Comparison of ENCODE assay signal across 7 cellular contexts in genomic region chr2:203388153-203388552, GRCh38. TPM values are rescaled to one million over a fixed set of nuclear protein-coding genes. Genes with fewer than 3 reads are reported as not detected.
DNase-seq lines count a peak whose midpoint lies in the region; ATAC-seq and TF ChIP-seq lines count a peak whose summit lies in the region.
"Not testable (repeated sequence)": the region's sequence is repeated elsewhere in the genome, so short reads cannot be mapped to it uniquely, and the experiment has no call there.

No MANE protein-coding gene starts in this region.

- H3K4me3 Mint-ChIP-seq in MCF 10A (ENCODE audit: unreplicated experiment): not testable (repeated sequence)

- not testable (repeated sequence) for H3K18ac ChIP-seq in IMR-90 (ENCODE audit: low read depth, low read length)

- H3K4ac ChIP-seq in IMR-90 (ENCODE audit: low read depth, low read length): not testable (repeated sequence)

- not testable (repeated sequence) for H4K91ac ChIP-seq in IMR-90 (ENCODE audit: insufficient read depth, low read depth, low read length)

- CTCF ChIA-PET in IMR-90 (lab: Yijun Ruan, JAX): interaction anchor here (1.1 kb wide), 1 partner anchor 10 kb away, joined by 3 read pairs; no protein-coding TSS in a partner anchor
- CTCF ChIA-PET in PC-3 (lab: Charles Lee); MCF 10A (lab: Yijun Ruan, JAX): not testable (repeated sequence)

- not testable (repeated sequence) for H3K27me3 Mint-ChIP-seq in MCF 10A (ENCODE audit: insufficient read depth, unreplicated experiment)

- not testable (repeated sequence) for H3K36me3 ChIP-seq in IMR-90 (ENCODE audit: control insufficient read depth, insufficient read depth, low read length); PC-3 (ENCODE audit: low read depth, low read length)
- H3K36me3 ChIP-seq in MG63: peaks cover 28% of the 10 kb centered on the region

- not testable (repeated sequence) for H4K8ac ChIP-seq in IMR-90 (ENCODE audit: low read depth in 2 of 2, low read length in 2 of 2)

- not testable (repeated sequence) for H2BK20ac ChIP-seq in IMR-90 (ENCODE audit: low read depth, low read length)

- peaks cover 4 to 12% of the 10 kb centered on the region in 2 experiments; a peak in 3 of 4 replicates for H3K79me1 ChIP-seq in IMR-90 (ENCODE audit: low read depth in 1 of 2, low read length in 2 of 2)

- no CpG with 5 or more reads among the region's 6 CpGs for WGBS in IMR-90 (ENCODE audit: extremely low coverage in 2 of 2, insufficient read length in 1 of 2), 2 experiments

- H3K4me2 ChIP-seq in IMR-90 (ENCODE audit: low read depth, low read length); PC-3 (ENCODE audit: low read length): not testable (repeated sequence)

- not testable (repeated sequence) for H3K9me3 Mint-ChIP-seq in MCF 10A (ENCODE audit: unreplicated experiment)

- H3K4me3 ChIP-seq in IMR-90 (ENCODE audit: insufficient read depth, low read depth, low read length); MG63; PC-3 (ENCODE audit: low read length): not testable (repeated sequence)

- in situ Hi-C loops in IMR-90 (cut with MboI; ENCODE audit: low sequenced_read_pairs): not testable (repeated sequence)

- BruUV-seq in IMR-90 (replicated peaks; lab: Mats Ljungman, UMichigan); PC-3 (replicated peaks; lab: Mats Ljungman, UMichigan); MCF 10A (replicated peaks; lab: Mats Ljungman, UMichigan): not testable (repeated sequence)

- peaks cover 24% of the 10 kb centered on the region for H3K36me3 Mint-ChIP-seq in MCF 10A (ENCODE audit: insufficient read depth, unreplicated experiment)

- POLR2A ChIA-PET in IMR-90 (lab: Charles Lee; ENCODE audit: unreplicated experiment); PC-3 (lab: Charles Lee; ENCODE audit: unreplicated experiment); MCF 10A (lab: Yijun Ruan, JAX): not testable (repeated sequence)

- not testable (repeated sequence) for ATAC-seq in IMR-90 (ENCODE audit: low read depth); SK-N-SH treated with all-trans-retinoic acid at 6 μM for 48 hours
- peak; percentile 92 for ATAC-seq in PC-3

- H2AK5ac ChIP-seq in IMR-90 (ENCODE audit: low read depth, low read length): not testable (repeated sequence)

- H3K14ac ChIP-seq in IMR-90 (replicated peaks; ENCODE audit: low read depth, low read length): not testable (repeated sequence)

- H3K9me2 ChIP-seq in PC-3 (replicated peaks; ENCODE audit: low read length): not testable (repeated sequence)

- not testable (repeated sequence) for H4K20me1 ChIP-seq in IMR-90 (ENCODE audit: insufficient read depth, low read length); PC-3 (ENCODE audit: low read length)

- H2BK120ac ChIP-seq in IMR-90 (ENCODE audit: low read depth, low read length): not testable (repeated sequence)

- not testable (repeated sequence) for H3K56ac ChIP-seq in IMR-90 (ENCODE audit: extremely low read depth, insufficient read depth, low read length)

- H2AFZ ChIP-seq in IMR-90 (replicated peaks; ENCODE audit: low read length, poor library complexity); PC-3 (ENCODE audit: low read length): not testable (repeated sequence)

- not testable (repeated sequence) for TF ChIP-seq RAD21 in IMR-90 (IDR thresholded peaks at IDR 0.05; ENCODE audit: low read length)

- not testable (repeated sequence) for TF ChIP-seq POLR2A in IMR-90 (IDR thresholded peaks at IDR 0.05; ENCODE audit: low read depth, low read length)

- H3K27me3 ChIP-seq in IMR-90 (ENCODE audit: control insufficient read depth, insufficient read depth, low read length); MG63; PC-3 (ENCODE audit: low read length): not testable (repeated sequence)

- H3K23ac ChIP-seq in IMR-90 (ENCODE audit: low read depth, low read length): not testable (repeated sequence)

- intact Hi-C loops in IMR-90 (cut with micrococcal nuclease); MCF 10A (cut with micrococcal nuclease): not testable (repeated sequence)
- intact Hi-C loops in PC-3 (cut with micrococcal nuclease): loop anchor here (5.0 kb wide), 1 partner anchor 46 kb away; no protein-coding TSS in a partner anchor

- H3K9ac ChIP-seq in IMR-90 (ENCODE audit: low read depth, low read length); PC-3 (ENCODE audit: low read length): not testable (repeated sequence)

- not testable (repeated sequence) for H2BK15ac ChIP-seq in IMR-90 (ENCODE audit: low read depth, low read length)

- not testable (repeated sequence) for TF ChIP-seq CTCF in IMR-90 (conservative IDR thresholded peaks at IDR 0.05; ENCODE audit: low read depth, low read length); PC-3 (conservative IDR thresholded peaks at IDR 0.05; ENCODE audit: low read depth, low read length); MCF 10A (IDR thresholded peaks at IDR 0.05; ENCODE audit: unreplicated experiment)

- not testable (repeated sequence) for H2BK5ac ChIP-seq in IMR-90 (ENCODE audit: low read depth, low read length, poor library complexity, severe bottlenecking)

- not testable (repeated sequence) for H4K5ac ChIP-seq in IMR-90 (ENCODE audit: low read depth, low read length)

- DNase-seq in ELR (ENCODE audit: low read depth) (peak; percentile 28), IMR-90 (peak; percentile 9), M059J (ENCODE audit: low read depth) (peak; percentile 11), MG63 (peak; percentile 11), PC-3 (peak; percentile 81)
- DNase-seq in MCF 10A (ENCODE audit: unreplicated experiment): not testable (repeated sequence)

- H3K27ac Mint-ChIP-seq in MCF 10A (ENCODE audit: low read depth, unreplicated experiment): peak overlapping the region; percentile 46

- not testable (repeated sequence) for H3K4me1 Mint-ChIP-seq in MCF 10A (ENCODE audit: insufficient read depth, unreplicated experiment)

- H2AK9ac ChIP-seq in IMR-90 (replicated peaks; ENCODE audit: low read depth, low read length, poor library complexity): not testable (repeated sequence)

- not testable (repeated sequence) for H3K79me2 ChIP-seq in PC-3 (ENCODE audit: low read length)

- not testable (repeated sequence) for H3F3A ChIP-seq in PC-3 (ENCODE audit: low read length, unreplicated experiment)

- not testable (repeated sequence) for H3K9me3 ChIP-seq in IMR-90 (ENCODE audit: control insufficient read depth, insufficient read depth, low read length); MG63; PC-3 (ENCODE audit: low read length)

- dilution Hi-C loops in IMR-90 (cut with HindIII; ENCODE audit: low sequenced_read_pairs, unreplicated experiment): not testable (repeated sequence)

- H3K4me1 ChIP-seq in IMR-90 (ENCODE audit: control insufficient read depth, insufficient read depth, low read length): not testable (repeated sequence)
- peaks cover 21% of the 10 kb centered on the region for H3K4me1 ChIP-seq in PC-3 (ENCODE audit: insufficient read depth, low read length)

- not testable (repeated sequence) for H3K9me1 ChIP-seq in IMR-90 (ENCODE audit: insufficient read depth, low read length)

- not testable (repeated sequence) for H3K27ac ChIP-seq in IMR-90 (ENCODE audit: insufficient read depth, low read length)
- peak overlapping the region; percentile 57 for H3K27ac ChIP-seq in PC-3 (ENCODE audit: low read length)

TF ChIP-seq in SK-N-SH treated with all-trans-retinoic acid at 6 μM for 48 hours, 23 proteins besides CTCF, POLR2A, EP300 and RAD21:
- TF ChIP-seq ZC3H10 (CRISPR knock-in tag; IDR thresholded peaks at IDR 0.05): 0 out of 2 replicates have a peak, but pooled peaks have one; percentile 13

RNA-seq across cellular contexts. Expression of gene ABI2, which starts 60.0 kb away (rescaled TPM):
- total RNA-seq in IMR-90 (2012; rRNA removed) (35.0 and 35.7 TPM in 2 replicates), PC-3 (2014; rRNA removed) (37.6 and 50.7 TPM in 2 replicates), MCF 10A (2022) (57.3 and 65.6 TPM in 2 replicates)
- polyA plus RNA-seq in IMR-90 (2012; rRNA removed): 53.2 and 54.0 TPM in 2 replicates
- polyA plus RNA-seq in IMR-90 (2012; cell fraction: cytosol; rRNA removed): 25.1 and 26.0 TPM in 2 replicates
- 34.2 and 49.5 TPM in 2 replicates for polyA plus RNA-seq in IMR-90 (2012; cell fraction: nucleus; rRNA removed; ENCODE audit: low replicate concordance)
- total RNA-seq in M059J (2014; rRNA removed; shearing (Covaris generic)): 37.2 and 50.4 TPM in 2 replicates
- total RNA-seq in MG63 (2014; rRNA removed; shearing (Covaris generic); ENCODE audit: low replicate concordance): 22.1 and 33.6 TPM in 2 replicates
